Comparison of ENCODE assay signal across 31 cellular contexts in genomic region chr12:5344131-5344530, GRCh38.
"Had no signal": no experiment of that assay in that cellular context is flagged by ENCODE, and none has a peak within 500 bp of the region (broad histone marks: within the 10 kb centered on the region; RNA-seq: fewer than 3 reads in every experiment).

No MANE protein-coding gene starts in this region.

- H3K27me3 ChIP-seq: brain microvascular endothelial cell, foreskin keratinocyte, gastrocnemius medialis had no signal

- H3K9me3 Mint-ChIP-seq: activated CD4-positive, alpha-beta T cell treated with anti-CD3 and anti-CD28 coated beads, Interleukin-2, amount 10 ng/mL, durations not matched to agents 7 days and 5 days; activated CD8-positive, alpha-beta T cell treated with anti-CD3 and anti-CD28 coated beads for 36 hours; dendritic cell treated with granulocyte-macrophage colony-stimulating factor and Interleukin-4, amounts not matched to agents 40 ng/mL and 50 ng/mL, for 4 days; endodermal cell; T-helper 2 cell treated with Interferon-gamma antibody and Interleukin-4, amounts not matched to agents 5 μg/mL and 100 μg/mL, for 36 hours had no signal

- H3K27ac ChIP-seq: brain microvascular endothelial cell, coronary artery, dorsolateral prefrontal cortex, foreskin keratinocyte, gastrocnemius medialis had no signal

- H3K4me1 ChIP-seq: gastrocnemius medialis had no signal

- H3K4me1 Mint-ChIP-seq: activated CD4-positive, alpha-beta T cell treated with anti-CD3 and anti-CD28 coated beads for 36 hours; activated CD4-positive, alpha-beta T cell treated with anti-CD3 and anti-CD28 coated beads, Interleukin-2, amount 10 ng/mL, durations not matched to agents 7 days and 5 days; activated T-helper 17 cell treated with anti-CD3 and anti-CD28 coated beads, Interleukin-2, amount 50 U/mL, for 72 hours; central memory CD8-positive, alpha-beta T cell; T-helper 17 cell had no signal

- DNase-seq: activated CD4-positive, alpha-beta T cell treated with anti-CD3 and anti-CD28 coated beads for 36 hours; activated CD4-positive, alpha-beta T cell treated with anti-CD3 and anti-CD28 coated beads, Interleukin-2, amount 10 ng/mL, durations not matched to agents 7 days and 5 days; activated CD4-positive, alpha-beta T cell treated with anti-CD3 and anti-CD28 coated beads, Interleukin-2, amount 50 U/mL, for 48 hours; activated CD4-positive, CD25-positive, alpha-beta regulatory T cell; activated CD4-positive, CD25-positive, alpha-beta regulatory T cell treated with anti-CD3 and anti-CD28 coated beads, Interleukin-2, amount 50 U/mL, for 72 hours; activated CD8-positive, alpha-beta memory T cell treated with anti-CD3 and anti-CD28 coated beads for 24 hours; activated CD8-positive, alpha-beta T cell treated with anti-CD3 and anti-CD28 coated beads for 36 hours; activated effector memory CD4-positive, alpha-beta T cell treated with Interleukin-2 at 50 U/mL for 16 hours; activated gamma-delta T cell treated with Interleukin-2 at 50 U/mL for 16 hours; activated naive CD4-positive, alpha-beta T cell treated with anti-CD3 and anti-CD28 coated beads, Interleukin-2, amount 50 U/mL, for 16 hours; activated naive CD4-positive, alpha-beta T cell treated with Interleukin-2 at 50 U/mL for 16 hours; activated T-cell treated with anti-CD3 and anti-CD28 coated beads, Interleukin-2, amount 50 U/mL, for 4 hours; amniotic stem cell; anterior cingulate cortex; brain microvascular endothelial cell; dorsolateral prefrontal cortex; effector memory CD4-positive, alpha-beta T cell; endodermal cell; foreskin keratinocyte; gastrocnemius medialis; SW 1271; T-helper 1 cell; T-helper 17 cell; T1000 had no signal

- H3K4me3 Mint-ChIP-seq: activated CD4-positive, alpha-beta T cell treated with anti-CD3 and anti-CD28 coated beads for 36 hours; activated CD4-positive, alpha-beta T cell treated with anti-CD3 and anti-CD28 coated beads, Interleukin-2, amount 10 ng/mL, durations not matched to agents 7 days and 5 days; activated CD8-positive, alpha-beta T cell treated with anti-CD3 and anti-CD28 coated beads for 36 hours; activated naive CD8-positive, alpha-beta T cell; activated T-cell treated with anti-CD3 and anti-CD28 coated beads, Interleukin-2, amount 50 U/mL, for 4 hours; activated T-helper 17 cell treated with anti-CD3 and anti-CD28 coated beads, Interleukin-2, amount 50 U/mL, for 72 hours; central memory CD8-positive, alpha-beta T cell; dendritic cell treated with granulocyte-macrophage colony-stimulating factor and Interleukin-4, amounts not matched to agents 40 ng/mL and 50 ng/mL, for 4 days; endodermal cell; T-helper 17 cell; T-helper 2 cell treated with Interferon-gamma antibody and Interleukin-4, amounts not matched to agents 5 μg/mL and 100 μg/mL, for 36 hours had no signal

- H3K4me3 ChIP-seq: coronary artery, dorsolateral prefrontal cortex, gastrocnemius medialis had no signal

- ATAC-seq: activated CD4-positive, alpha-beta T cell treated with anti-CD3 and anti-CD28 coated beads for 36 hours; activated CD8-positive, alpha-beta T cell treated with anti-CD3 and anti-CD28 coated beads for 36 hours; activated T-cell treated with anti-CD3 and anti-CD28 coated beads, Interleukin-2, amount 50 U/mL, for 4 hours; activated T-helper 17 cell treated with anti-CD3 and anti-CD28 coated beads, Interleukin-2, amount 50 U/mL, for 72 hours; esophagus mucosa; foreskin keratinocyte; gastrocnemius medialis; T-helper 17 cell had no signal

- H3K27me3 Mint-ChIP-seq: activated CD4-positive, alpha-beta T cell treated with anti-CD3 and anti-CD28 coated beads, Interleukin-2, amount 10 ng/mL, durations not matched to agents 7 days and 5 days; T-helper 17 cell had no signal

- H3K9me3 ChIP-seq: gastrocnemius medialis had no signal

- H3K36me3 ChIP-seq: brain microvascular endothelial cell, gastrocnemius medialis had no signal

- H3K36me3 Mint-ChIP-seq: activated naive CD8-positive, alpha-beta T cell had no signal

- H3K27ac Mint-ChIP-seq: activated CD4-positive, alpha-beta T cell treated with anti-CD3 and anti-CD28 coated beads for 36 hours; activated CD4-positive, alpha-beta T cell treated with anti-CD3 and anti-CD28 coated beads, Interleukin-2, amount 10 ng/mL, durations not matched to agents 7 days and 5 days; activated CD8-positive, alpha-beta T cell treated with anti-CD3 and anti-CD28 coated beads for 36 hours; activated naive CD8-positive, alpha-beta T cell; activated T-helper 17 cell treated with anti-CD3 and anti-CD28 coated beads, Interleukin-2, amount 50 U/mL, for 72 hours; dendritic cell treated with granulocyte-macrophage colony-stimulating factor and Interleukin-4, amounts not matched to agents 40 ng/mL and 50 ng/mL, for 4 days; endodermal cell; T-helper 17 cell; T-helper 2 cell treated with Interferon-gamma antibody and Interleukin-4, amounts not matched to agents 5 μg/mL and 100 μg/mL, for 36 hours had no signal
